Comparison of ENCODE assay signal across 16 cellular contexts in genomic region chr21:46620846-46621245, GRCh38. TPM values are rescaled to one million over a fixed set of nuclear protein-coding genes. Genes with fewer than 3 reads are reported as not detected.
DNase-seq lines count a peak whose midpoint lies in the region; ATAC-seq and TF ChIP-seq lines count a peak whose summit lies in the region.
"Had no signal": no experiment of that assay in that cellular context is flagged by ENCODE, and none has a peak within 500 bp of the region (broad histone marks: within the 10 kb centered on the region; RNA-seq: fewer than 3 reads in every experiment).

No MANE protein-coding gene starts in this region.

- no peak overlapping the region for H3K4me2 ChIP-seq in DND-41 (ENCODE audit: insufficient read depth, low read length)

- POLR2A ChIA-PET in WTC11 (lab: Charles Lee), result no interaction called here

- ATAC-seq in DND-41 (ENCODE audit: insufficient read depth, low read depth) (no peak), WTC11 (no peak)
- no peak for ATAC-seq in stimulated activated effector memory CD8-positive, alpha-beta T cell treated with anti-CD3 and anti-CD28 coated beads, Interleukin-12 subunit alpha, Interleukin-12 subunit beta, amount 100 ng/mL, for 72 hours
- ATAC-seq: K562 had no signal

- DNase-seq in DND-41 (no peak), WTC11 (ENCODE audit: low spot score) (no peak), foreskin melanocyte (peak; percentile 76), germinal center (ENCODE audit: low spot score) (no peak), NAMALWA (ENCODE audit: low spot score) (no peak), LoVo (ENCODE audit: low spot score) (no peak)
- DNase-seq in stimulated activated effector memory CD8-positive, alpha-beta T cell treated with anti-CD3 and anti-CD28 coated beads, Interleukin-12 subunit alpha, Interleukin-12 subunit beta, amount 100 ng/mL, for 72 hours (ENCODE audit: low spot score in 2 of 2), result no peak
- DNase-seq: activated CD4-positive, alpha-beta memory T cell treated with anti-CD3 and anti-CD28 coated beads, Interleukin-2, amount 10 ng/mL, durations not matched to agents 7 days and 5 days; AML-193; cortex of kidney; DMS53; kidney; NCI-H1417; stimulated activated CD4-positive, alpha-beta T cell treated with anti-CD3 and anti-CD28 coated beads, Interleukin-2, amount 100 ng/mL, for 48 hours had no signal

- H3K27me3 Mint-ChIP-seq in WTC11 (ENCODE audit: low read depth), result no peaks in the 10 kb centered on the region; the same call in 1 of the 2 replicates

- H3K9me3 Mint-ChIP-seq in WTC11, result peaks cover 15% of the 10 kb centered on the region
- H3K9me3 Mint-ChIP-seq in stimulated activated effector memory CD8-positive, alpha-beta T cell treated with anti-CD3 and anti-CD28 coated beads, Interleukin-12 subunit alpha, Interleukin-12 subunit beta, amount 100 ng/mL, for 72 hours, result peaks cover 3% of the 10 kb centered on the region

- no peak for TF ChIP-seq CTCF in DND-41 (IDR thresholded peaks at IDR 0.05; ENCODE audit: borderline replicate concordance, extremely low read depth, low read length, poor library complexity, severe bottlenecking)
- TF ChIP-seq CTCF in WTC11 (IDR thresholded peaks at IDR 0.05), result no peak

- no peak overlapping the region for H3K4me3 Mint-ChIP-seq in WTC11
- no peak overlapping the region for H3K4me3 Mint-ChIP-seq in stimulated activated effector memory CD8-positive, alpha-beta T cell treated with anti-CD3 and anti-CD28 coated beads, Interleukin-12 subunit alpha, Interleukin-12 subunit beta, amount 100 ng/mL, for 72 hours
- H3K4me3 Mint-ChIP-seq: activated CD4-positive, alpha-beta memory T cell treated with anti-CD3 and anti-CD28 coated beads, Interleukin-2, amount 10 ng/mL, durations not matched to agents 7 days and 5 days; mesothelial cell of epicardium had no signal

- H2AFZ ChIP-seq in DND-41 (ENCODE audit: low read depth, low read length), result peak overlapping the region; percentile 66; the same call in 1 of the 2 replicates

- no peak overlapping the region for H3K9ac ChIP-seq in DND-41 (ENCODE audit: low read depth, low read length)

- 0 out of 2 replicates have a peak overlapping the region, but pooled peaks have one; percentile 33 for H3K27ac Mint-ChIP-seq in WTC11
- H3K27ac Mint-ChIP-seq in stimulated activated effector memory CD8-positive, alpha-beta T cell treated with anti-CD3 and anti-CD28 coated beads, Interleukin-12 subunit alpha, Interleukin-12 subunit beta, amount 100 ng/mL, for 72 hours, result peak overlapping the region; percentile 33
- H3K27ac Mint-ChIP-seq: mesothelial cell of epicardium had no signal

- peaks cover 9% of the 10 kb centered on the region for H3K36me3 Mint-ChIP-seq in WTC11
- H3K36me3 Mint-ChIP-seq in stimulated activated effector memory CD8-positive, alpha-beta T cell treated with anti-CD3 and anti-CD28 coated beads, Interleukin-12 subunit alpha, Interleukin-12 subunit beta, amount 100 ng/mL, for 72 hours, result no peaks in the 10 kb centered on the region
- H3K36me3 Mint-ChIP-seq: mesothelial cell of epicardium had no signal

- H4K20me1 ChIP-seq in DND-41 (ENCODE audit: insufficient read depth, low read length), result no peaks in the 10 kb centered on the region

- H3K27ac ChIP-seq in DND-41 (ENCODE audit: low read length), result no peak overlapping the region

- H3K27me3 ChIP-seq in DND-41 (ENCODE audit: insufficient read depth, low read length, poor library complexity), result no peaks in the 10 kb centered on the region

- CTCF ChIA-PET in WTC11 (lab: Charles Lee), result interaction anchor here (1.4 kb wide), 1 partner anchor 197 kb away, joined by 3 read pairs; no protein-coding TSS in a partner anchor

- H3K4me1 Mint-ChIP-seq in WTC11, result peaks cover 19% of the 10 kb centered on the region
- peaks cover 27% of the 10 kb centered on the region for H3K4me1 Mint-ChIP-seq in stimulated activated effector memory CD8-positive, alpha-beta T cell treated with anti-CD3 and anti-CD28 coated beads, Interleukin-12 subunit alpha, Interleukin-12 subunit beta, amount 100 ng/mL, for 72 hours
- H3K4me1 Mint-ChIP-seq: mesothelial cell of epicardium had no signal

- H3K4me3 ChIP-seq in DND-41 (ENCODE audit: low read depth in 1 of 2, low read length in 2 of 2), result no peak overlapping the region
- H3K4me3 ChIP-seq: K562 had no signal

- peaks cover 8% of the 10 kb centered on the region for H3K9me3 ChIP-seq in DND-41 (ENCODE audit: insufficient read depth, low read length, severe bottlenecking)

- no peaks in the 10 kb centered on the region for H3K79me2 ChIP-seq in DND-41 (ENCODE audit: insufficient read depth, low read length)

- peaks cover 23% of the 10 kb centered on the region for H3K4me1 ChIP-seq in DND-41 (ENCODE audit: insufficient read depth, low read length)

- H3K36me3 ChIP-seq in DND-41 (ENCODE audit: insufficient read depth, low read length), result no peaks in the 10 kb centered on the region

TF ChIP-seq in WTC11, 78 proteins besides CTCF, POLR2A, EP300 and RAD21:
- no peak for TF ChIP-seq NR1H2 (CRISPR knock-in tag; IDR thresholded peaks at IDR 0.05)

RNA-seq across cellular contexts. Expression of gene PRMT2, which starts 14.6 kb away (rescaled TPM):
- total RNA-seq in WTC11 (2021), result 53.7 to 57.9 TPM (median 56.6 TPM) in 3 replicates

RNA-seq across cellular contexts. Expression of gene S100B, which starts 16.0 kb away (rescaled TPM):
- 0.34 to 0.46 TPM in 2 of 3 replicates, not detected in the other for total RNA-seq in WTC11 (2021)
- total RNA-seq: activated CD4-positive, alpha-beta memory T cell treated with anti-CD3 and anti-CD28 coated beads, Interleukin-2, amount 10 ng/mL, durations not matched to agents 7 days and 5 days; K562 had no signal
